Comparison of ENCODE assay signal across 19 cellular contexts in the genomic region with DNA sequence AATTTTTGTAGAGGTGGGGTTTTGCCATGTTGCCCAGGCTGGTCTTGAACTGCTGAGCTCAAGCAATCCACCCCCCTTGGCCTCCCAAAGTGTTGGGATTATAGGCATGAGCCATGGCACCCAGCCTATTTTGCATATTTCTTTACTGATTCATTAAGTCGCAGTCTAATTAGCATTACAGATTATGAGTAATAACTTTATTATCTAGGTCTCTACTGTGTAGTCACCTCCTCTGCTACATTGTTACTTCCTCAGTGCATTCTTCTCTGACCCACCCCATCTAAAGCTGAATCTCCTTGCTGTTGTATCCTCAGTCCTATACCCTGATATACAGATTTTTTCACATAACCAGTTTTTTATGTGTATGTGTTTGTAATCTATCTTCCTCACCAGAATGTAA.
A peak's percentile ranks its signal among the peaks of the same experiment; 100 is the strongest.
DNase-seq lines count a peak whose midpoint lies in the region; ATAC-seq and TF ChIP-seq lines count a peak whose summit lies in the region.
"Had no signal": no experiment of that assay in that cellular context is flagged by ENCODE, and none has a peak within 500 bp of the region (broad histone marks: within the 10 kb centered on the region; RNA-seq: fewer than 3 reads in every experiment).

No MANE protein-coding gene starts in this region.

- DNase-seq in Daoy (ENCODE audit: low read depth): peak; percentile 48
- peak; percentile 92 for DNase-seq in M059J (ENCODE audit: low read depth)
- DNase-seq in cardiac fibroblast (ENCODE audit: low read depth in 2 of 2): peak; percentile 43 to 75
- no peak for DNase-seq in left colon
- no peak for DNase-seq in T-helper 9 cell
- DNase-seq in naive thymus-derived CD8-positive, alpha-beta T cell: no peak
- no peak for DNase-seq in activated CD8-positive, alpha-beta memory T cell treated with anti-CD3 and anti-CD28 coated beads, Interleukin-2, amount 10 ng/mL, durations not matched to agents 7 days and 5 days
- DNase-seq: activated CD4-positive, alpha-beta memory T cell treated with anti-CD3 and anti-CD28 coated beads, Interleukin-2, amount 10 ng/mL, durations not matched to agents 7 days and 5 days; effector memory CD4-positive, alpha-beta T cell; NCI-H146; NCI-H524; Peyer's patch; stimulated activated naive CD4-positive, alpha-beta T cell had no signal

- CTCF ChIA-PET in activated CD8-positive, alpha-beta memory T cell treated with anti-CD3 and anti-CD28 coated beads, Interleukin-2, amount 10 ng/mL, durations not matched to agents 7 days and 5 days (lab: Charles Lee): no interaction called here

- peaks cover 10 to 24% (median 17%) of the 10 kb centered on the region in 3 donors for H3K36me3 Mint-ChIP-seq in naive thymus-derived CD8-positive, alpha-beta T cell
- no peaks in the 10 kb centered on the region for H3K36me3 Mint-ChIP-seq in activated CD8-positive, alpha-beta memory T cell treated with anti-CD3 and anti-CD28 coated beads, Interleukin-2, amount 10 ng/mL, durations not matched to agents 7 days and 5 days
- H3K36me3 Mint-ChIP-seq: natural killer cell treated with Interleukin-12 subunit alpha and Interleukin-12 subunit beta and Interleukin-15 and Interleukin-18, amount 100 ng/mL, for 72 hours had no signal

- ATAC-seq in left colon: peak; percentile 22
- ATAC-seq in naive thymus-derived CD8-positive, alpha-beta T cell: no peak
- ATAC-seq in activated CD8-positive, alpha-beta memory T cell treated with anti-CD3 and anti-CD28 coated beads, Interleukin-2, amount 10 ng/mL, durations not matched to agents 7 days and 5 days: no peak
- ATAC-seq in HG02642 (IDR thresholded peaks at IDR 0.05; ENCODE audit: poor library complexity, unreplicated experiment): no peak
- ATAC-seq: K562; natural killer cell treated with Interleukin-12 subunit alpha and Interleukin-12 subunit beta and Interleukin-15 and Interleukin-18, amount 100 ng/mL, for 72 hours had no signal

- no peaks in the 10 kb centered on the region for H3K4me1 Mint-ChIP-seq in naive thymus-derived CD8-positive, alpha-beta T cell
- no peaks in the 10 kb centered on the region for H3K4me1 Mint-ChIP-seq in activated CD8-positive, alpha-beta memory T cell treated with anti-CD3 and anti-CD28 coated beads, Interleukin-2, amount 10 ng/mL, durations not matched to agents 7 days and 5 days
- H3K4me1 Mint-ChIP-seq: activated CD4-positive, alpha-beta memory T cell treated with anti-CD3 and anti-CD28 coated beads, Interleukin-2, amount 10 ng/mL, durations not matched to agents 7 days and 5 days; brain; CD14-positive monocyte had no signal

- H3K4me3 Mint-ChIP-seq in naive thymus-derived CD8-positive, alpha-beta T cell: no peak overlapping the region
- H3K4me3 Mint-ChIP-seq in activated CD8-positive, alpha-beta memory T cell treated with anti-CD3 and anti-CD28 coated beads, Interleukin-2, amount 10 ng/mL, durations not matched to agents 7 days and 5 days: no peak overlapping the region
- H3K4me3 Mint-ChIP-seq: activated CD4-positive, alpha-beta memory T cell treated with anti-CD3 and anti-CD28 coated beads, Interleukin-2, amount 10 ng/mL, durations not matched to agents 7 days and 5 days; brain; natural killer cell treated with Interleukin-12 subunit alpha and Interleukin-12 subunit beta and Interleukin-15 and Interleukin-18, amount 100 ng/mL, for 72 hours had no signal

- H3K27ac Mint-ChIP-seq in naive thymus-derived CD8-positive, alpha-beta T cell: no peak overlapping the region
- no peak overlapping the region for H3K27ac Mint-ChIP-seq in activated CD8-positive, alpha-beta memory T cell treated with anti-CD3 and anti-CD28 coated beads, Interleukin-2, amount 10 ng/mL, durations not matched to agents 7 days and 5 days
- H3K27ac Mint-ChIP-seq: activated CD4-positive, alpha-beta memory T cell treated with anti-CD3 and anti-CD28 coated beads, Interleukin-2, amount 10 ng/mL, durations not matched to agents 7 days and 5 days; activated T-helper 2 cell treated with anti-CD3 and anti-CD28 coated beads, Interferon-gamma antibody, Interleukin-2, Interleukin-4, amounts not matched to agents 10 μg/mL and 5 μg/mL and 100 μg/mL, durations not matched to agents 14 hours and 24 hours and 36 hours; brain; CD14-positive monocyte; natural killer cell treated with Interleukin-12 subunit alpha and Interleukin-12 subunit beta and Interleukin-15 and Interleukin-18, amount 100 ng/mL, for 72 hours had no signal

- H3K4me3 ChIP-seq in cardiac fibroblast (replicated peaks in 1 of 2; ENCODE audit: low read depth in 2 of 2, low read length in 2 of 2): no peak overlapping the region
- H3K4me3 ChIP-seq: K562, Peyer's patch had no signal

- H3K27me3 Mint-ChIP-seq in naive thymus-derived CD8-positive, alpha-beta T cell: no peaks in the 10 kb centered on the region
- H3K27me3 Mint-ChIP-seq in activated CD8-positive, alpha-beta memory T cell treated with anti-CD3 and anti-CD28 coated beads, Interleukin-2, amount 10 ng/mL, durations not matched to agents 7 days and 5 days: no peaks in the 10 kb centered on the region
- H3K27me3 Mint-ChIP-seq: activated CD4-positive, alpha-beta memory T cell treated with anti-CD3 and anti-CD28 coated beads, Interleukin-2, amount 10 ng/mL, durations not matched to agents 7 days and 5 days; brain; natural killer cell treated with Interleukin-12 subunit alpha and Interleukin-12 subunit beta and Interleukin-15 and Interleukin-18, amount 100 ng/mL, for 72 hours had no signal

- intact Hi-C loops in left colon (cut with DNase I, micrococcal nuclease): no loop called here

- H3K9me3 Mint-ChIP-seq in naive thymus-derived CD8-positive, alpha-beta T cell: peaks cover 0 to 11% (median 4%) of the 10 kb centered on the region in 9 donors
- H3K9me3 Mint-ChIP-seq in activated CD8-positive, alpha-beta memory T cell treated with anti-CD3 and anti-CD28 coated beads, Interleukin-2, amount 10 ng/mL, durations not matched to agents 7 days and 5 days (ENCODE audit: low read depth): no peaks in the 10 kb centered on the region
- H3K9me3 Mint-ChIP-seq: activated CD4-positive, alpha-beta memory T cell treated with anti-CD3 and anti-CD28 coated beads, Interleukin-2, amount 10 ng/mL, durations not matched to agents 7 days and 5 days; activated T-helper 2 cell treated with anti-CD3 and anti-CD28 coated beads, Interferon-gamma antibody, Interleukin-2, Interleukin-4, amounts not matched to agents 10 μg/mL and 5 μg/mL and 100 μg/mL, durations not matched to agents 14 hours and 24 hours and 36 hours; natural killer cell treated with Interleukin-12 subunit alpha and Interleukin-12 subunit beta and Interleukin-15 and Interleukin-18, amount 100 ng/mL, for 72 hours had no signal

- no peak for TF ChIP-seq CTCF in cardiac fibroblast (IDR thresholded peaks at IDR 0.05; ENCODE audit: low read depth, low read length)

- POLR2A ChIA-PET in naive thymus-derived CD8-positive, alpha-beta T cell (lab: Charles Lee): no interaction called here

Comparison
In these comparisons a context has a peak if more than half of its experiments do, and no peak if none do; other contexts are left out.
1. DNase-seq: peak in Daoy (single experiment), M059J (single experiment) and cardiac fibroblast (2 of 2); none in left colon (0 of 2), T-helper 9 cell (single experiment), naive thymus-derived CD8-positive, alpha-beta T cell (0 of 10) and activated CD8-positive, alpha-beta memory T cell treated with anti-CD3 and anti-CD28 coated beads, Interleukin-2, amount 10 ng/mL, durations not matched to agents 7 days and 5 days (single experiment).